ENCODE assay signal across 8 cellular contexts in genomic region chr16:70702624-70703023, GRCh38. TPM values are rescaled to one million over a fixed set of nuclear protein-coding genes. Genes with fewer than 3 reads are reported as not detected.
DNase-seq lines count a peak whose midpoint lies in the region; TF ChIP-seq lines count a peak whose summit lies in the region.

No MANE protein-coding gene starts in this region.

- no peaks in the 10 kb centered on the region for H3K9me3 ChIP-seq in colonic mucosa
- H3K9me3 ChIP-seq in muscle layer of colon (ENCODE audit: low read length): no peaks in the 10 kb centered on the region
- H3K9me3 ChIP-seq in tibial artery: no peaks in the 10 kb centered on the region

- H3K27ac ChIP-seq in colonic mucosa (peak overlapping the region; percentile 61), muscle layer of colon (ENCODE audit: low read depth, low read length) (peak overlapping the region; percentile 90), tibial artery (peak overlapping the region; percentile 99 to 100)

- H3K4me3 ChIP-seq in colonic mucosa (no peak overlapping the region), muscle layer of colon (ENCODE audit: low read depth in 1 of 2, low read length in 2 of 2) (peak overlapping the region in 1 of 2 donors; percentile 12), tibial artery (no peak overlapping the region)

- peak overlapping the region in 1 of 2 donors; percentile 46 for H3K9ac ChIP-seq in colonic mucosa (ENCODE audit: low read depth in 2 of 2, low read length in 2 of 2)
- peak overlapping the region; percentile 58 for H3K9ac ChIP-seq in muscle layer of colon (ENCODE audit: low read length)

- H3K4me1 ChIP-seq in colonic mucosa (no peaks in the 10 kb centered on the region), muscle layer of colon (ENCODE audit: insufficient read depth, low read length) (peaks cover 92% of the 10 kb centered on the region), tibial artery (peaks cover 4 to 100% (median 96%) of the 10 kb centered on the region in 4 donors)

- no peaks in the 10 kb centered on the region for H3K36me3 ChIP-seq in colonic mucosa
- H3K36me3 ChIP-seq in muscle layer of colon (ENCODE audit: insufficient read depth, low read length): no peaks in the 10 kb centered on the region
- H3K36me3 ChIP-seq in tibial artery: peaks cover 0 to 5% (median 0%) of the 10 kb centered on the region in 3 donors

- intact Hi-C loops in colonic mucosa (cut with DNase I) (no loop called here), tibial artery (cut with DNase I; ENCODE audit: low total_unique reads) (loop anchor here (5.0 kb wide), 1 partner anchor 35 kb away; no protein-coding TSS in a partner anchor)

- no peak for TF ChIP-seq CTCF in colonic mucosa (IDR thresholded peaks at IDR 0.05)
- no peak for TF ChIP-seq CTCF in tibial artery (IDR thresholded peaks at IDR 0.05)

- DNase-seq in NCI-H1417 (lab: John Stamatoyannopoulos, UW) (peak; percentile 25 to 57 (median 28)), NCI-H1417 treated with DMSO at 0.1 percent for 48 hours (lab: John Stamatoyannopoulos, UW) (no peak), colonic mucosa (no peak), tibial artery (no peak), mucosa of gallbladder (ENCODE audit: low spot score) (no peak), GF-D8 (lab: John Stamatoyannopoulos, UW) (no peak), GM03348 (ENCODE audit: low spot score) (no peak)

- no peaks in the 10 kb centered on the region for H3K27me3 ChIP-seq in colonic mucosa
- no peaks in the 10 kb centered on the region for H3K27me3 ChIP-seq in muscle layer of colon (ENCODE audit: control insufficient read depth in 1 of 2, insufficient read depth in 2 of 2, low read length in 2 of 2)
- no peaks in the 10 kb centered on the region for H3K27me3 ChIP-seq in tibial artery

RNA-seq across cellular contexts. Expression of gene MTSS2, which starts 16.8 kb away (rescaled TPM):
- total RNA-seq in colonic mucosa: 10 to 100 TPM; 15.5 to 25.3 TPM
- 113 TPM for total RNA-seq in mucosa of gallbladder

RNA-seq across cellular contexts. Expression of gene IL34, which starts 56.3 kb away (rescaled TPM):
- total RNA-seq in colonic mucosa (1 to 10 TPM; 1.1 to 2.8 TPM), mucosa of gallbladder (3.5 TPM)

Comparison
In these comparisons a context has a peak if more than half of its experiments do, and no peak if none do; other contexts are left out.
1. DNase-seq: peak in NCI-H1417 (3 of 3); none in NCI-H1417 treated with DMSO at 0.1 percent for 48 hours (single experiment), colonic mucosa (single experiment), tibial artery (0 of 2), mucosa of gallbladder (single experiment), GF-D8 (single experiment) and GM03348 (single experiment).
2. Peak in every context shown above with its lines, with median percentiles within 50 percentile points of each other: H3K27ac ChIP-seq.